ENCODE assay signal across 8 cellular contexts in genomic region chr11:113773092-113773415, GRCh38. TPM values are rescaled to one million over a fixed set of nuclear protein-coding genes. Genes with fewer than 3 reads are reported as not detected.
DNase-seq lines count a peak whose midpoint lies in the region; ATAC-seq and TF ChIP-seq lines count a peak whose summit lies in the region.

No MANE protein-coding gene starts in this region.

- CTCF ChIA-PET in CD4-positive, alpha-beta memory T cell (lab: Charles Lee; ENCODE audit: partially characterized antibody): interaction anchor here (1.1 kb wide), 1 partner anchor 27 kb away, joined by 5 read pairs; no protein-coding TSS in a partner anchor

- peak; percentile 11 for ATAC-seq in HG02852 (IDR thresholded peaks at IDR 0.05; ENCODE audit: unreplicated experiment)
- ATAC-seq in psoas muscle: peak; percentile 22 to 38 (median 32)
- ATAC-seq in HG02759 (IDR thresholded peaks at IDR 0.05; ENCODE audit: unreplicated experiment): no peak

- H3K4me3 ChIP-seq in CD4-positive, alpha-beta memory T cell (ENCODE audit: low read length in 2 of 2): peak overlapping the region; percentile 64 to 91
- H3K4me3 ChIP-seq in WERI-Rb-1 (ENCODE audit: low read depth, low read length) (peak overlapping the region; percentile 76), cardiac muscle cell (peak overlapping the region; percentile 93), psoas muscle (peak overlapping the region; percentile 75)

- 0 to 1% (median 0%) methylated on average over 10 of the region's 10 CpGs for WGBS in psoas muscle, 3 donors

- peaks cover 0 to 3% of the 10 kb centered on the region in 2 donors for H3K27me3 Mint-ChIP-seq in CD4-positive, alpha-beta memory T cell

- peaks cover 12 to 32% (median 22%) of the 10 kb centered on the region in 4 donors for H3K4me1 Mint-ChIP-seq in CD4-positive, alpha-beta memory T cell

- peak in 1 of 5 donors; percentile 2 for DNase-seq in CD4-positive, alpha-beta memory T cell
- DNase-seq in WERI-Rb-1: peak; percentile 36
- DNase-seq in cardiac muscle cell (ENCODE audit: low read depth in 1 of 2, low spot score in 1 of 2): peak; percentile 19 to 41
- DNase-seq in psoas muscle: no peak
- DNase-seq in GM13976 (ENCODE audit: low spot score): no peak
- no peak for DNase-seq in stimulated activated CD4-positive, alpha-beta T cell treated with anti-CD3 and anti-CD28 coated beads, Interleukin-15, amount 100 ng/mL, for 24 hours

- no peak for TF ChIP-seq CTCF in WERI-Rb-1 (IDR thresholded peaks at IDR 0.05; ENCODE audit: low read depth, low read length)
- no peak for TF ChIP-seq CTCF in cardiac muscle cell (IDR thresholded peaks at IDR 0.05; ENCODE audit: low read depth, low read length)
- no peak for TF ChIP-seq CTCF in psoas muscle (IDR thresholded peaks at IDR 0.05)
- TF ChIP-seq CTCF in GM13976 (IDR thresholded peaks at IDR 0.05; ENCODE audit: borderline replicate concordance, control extremely low read depth, extremely low read depth, insufficient read depth, missing control alignments): no peak

- peaks cover 8 to 20% of the 10 kb centered on the region in 2 donors for H3K36me3 Mint-ChIP-seq in CD4-positive, alpha-beta memory T cell

- peaks cover 0 to 2% (median 0%) of the 10 kb centered on the region in 8 donors for H3K9me3 Mint-ChIP-seq in CD4-positive, alpha-beta memory T cell

- peak overlapping the region; percentile 62 for H3K27ac ChIP-seq in CD4-positive, alpha-beta memory T cell (ENCODE audit: low read depth, low read length)
- H3K27ac ChIP-seq in WERI-Rb-1: peak overlapping the region; percentile 85
- peak overlapping the region; percentile 74 for H3K27ac ChIP-seq in cardiac muscle cell
- peak overlapping the region; percentile 83 for H3K27ac ChIP-seq in psoas muscle

- intact Hi-C loops in CD4-positive, alpha-beta memory T cell (cut with micrococcal nuclease): loop anchor here (2.0 to 10.0 kb wide), 5 partner anchors 104 to 1546 kb away; partner anchors contain the start of genes PTS, TTC12 and USP28
- intact Hi-C loops in psoas muscle (cut with DNase I): no loop called here

- H3K36me3 ChIP-seq in CD4-positive, alpha-beta memory T cell (ENCODE audit: insufficient read depth, low read length): no peaks in the 10 kb centered on the region
- H3K36me3 ChIP-seq in WERI-Rb-1 (peaks cover 12% of the 10 kb centered on the region), cardiac muscle cell (peaks cover 5% of the 10 kb centered on the region), psoas muscle (ENCODE audit: insufficient read depth in 1 of 2, low read depth in 1 of 2) (peaks cover 2 to 31% of the 10 kb centered on the region in 2 donors)

- in situ Hi-C loops in GM13976 (cut with MboI; ENCODE audit: low sequenced_read_pairs, unreplicated experiment): no loop called here

- no peaks in the 10 kb centered on the region for H3K27me3 ChIP-seq in CD4-positive, alpha-beta memory T cell (ENCODE audit: insufficient read depth, low read length)
- H3K27me3 ChIP-seq in WERI-Rb-1 (ENCODE audit: insufficient read depth, low read depth, severe bottlenecking) (no peaks in the 10 kb centered on the region), cardiac muscle cell (peaks cover 11% of the 10 kb centered on the region), psoas muscle (ENCODE audit: insufficient read depth in 3 of 3, low read length in 2 of 3) (no peaks in the 10 kb centered on the region)

- peak overlapping the region; percentile 88 to 98 (median 96) for H3K27ac Mint-ChIP-seq in CD4-positive, alpha-beta memory T cell

- peaks cover 19% of the 10 kb centered on the region for H3K4me1 ChIP-seq in CD4-positive, alpha-beta memory T cell (ENCODE audit: insufficient read depth, low read length)
- peaks cover 4% of the 10 kb centered on the region for H3K4me1 ChIP-seq in cardiac muscle cell (ENCODE audit: low read depth)
- peaks cover 12% of the 10 kb centered on the region for H3K4me1 ChIP-seq in psoas muscle

- peak overlapping the region; percentile 89 to 99 (median 98) for H3K4me3 Mint-ChIP-seq in CD4-positive, alpha-beta memory T cell

- no peaks in the 10 kb centered on the region for H3K9me3 ChIP-seq in CD4-positive, alpha-beta memory T cell (ENCODE audit: control insufficient read depth in 1 of 2, low read length in 2 of 2)
- no peaks in the 10 kb centered on the region for H3K9me3 ChIP-seq in WERI-Rb-1 (ENCODE audit: severe bottlenecking)
- no peaks in the 10 kb centered on the region for H3K9me3 ChIP-seq in cardiac muscle cell (ENCODE audit: low read depth)
- no peaks in the 10 kb centered on the region for H3K9me3 ChIP-seq in psoas muscle

- POLR2A ChIA-PET in CD4-positive, alpha-beta memory T cell (lab: Charles Lee; ENCODE audit: partially characterized antibody): interaction anchor here (0.6 to 1.0 kb wide), 2 partner anchors 9 to 279 kb away, joined by 3 read pairs; no protein-coding TSS in a partner anchor

RNA-seq across cellular contexts. Expression of gene ZW10, which starts 0.4 kb away (rescaled TPM):
- total RNA-seq in CD4-positive, alpha-beta memory T cell: 1 to 10 TPM; 8.7 to 9.7 TPM
- 10 to 100 TPM; 11.3 to 14.0 TPM for polyA plus RNA-seq in CD4-positive, alpha-beta memory T cell
- total RNA-seq in cardiac muscle cell: 9.3 and 10.2 TPM in 2 replicates
- 13.4 and 14.7 TPM in 2 replicates for polyA plus RNA-seq in cardiac muscle cell
- total RNA-seq in psoas muscle: 10 to 100 TPM; 10.8 to 17.5 (median 16.7) TPM
- 10 to 100 TPM; 11.7 to 26.6 (median 13.2) TPM for polyA plus RNA-seq in psoas muscle

RNA-seq across cellular contexts. Expression of gene CLDN25, which starts 6.5 kb away (rescaled TPM):
- total RNA-seq in CD4-positive, alpha-beta memory T cell: not detected
- not detected for polyA plus RNA-seq in CD4-positive, alpha-beta memory T cell
- total RNA-seq in cardiac muscle cell (not detected in 2 replicates), psoas muscle (not detected)
- polyA plus RNA-seq in cardiac muscle cell (not detected in 2 replicates), psoas muscle (not detected)

Comparison
In these comparisons a context has a peak if more than half of its experiments do, and no peak if none do; other contexts are left out.
1. DNase-seq: peak in WERI-Rb-1 (single experiment) and cardiac muscle cell (2 of 2); none in psoas muscle (0 of 2), GM13976 (single experiment) and stimulated activated CD4-positive, alpha-beta T cell treated with anti-CD3 and anti-CD28 coated beads, Interleukin-15, amount 100 ng/mL, for 24 hours (single experiment).
2. Peak in every context shown above with its lines, with median percentiles within 50 percentile points of each other: H3K27ac ChIP-seq and H3K4me3 ChIP-seq.